In genomic region chr4:124018383-124019317, GRCh38 we compare ENCODE assay signal across 8 cellular contexts.
DNase-seq lines count a peak whose midpoint lies in the region; ATAC-seq and TF ChIP-seq lines count a peak whose summit lies in the region.

No MANE protein-coding gene starts in this region.

- H3K36me3 ChIP-seq in OCI-LY3 (replicated peaks; ENCODE audit: low read depth, low read length) (peaks cover 18% of the 10 kb centered on the region), trophoblast cell (ENCODE audit: control insufficient read depth in 1 of 2, insufficient read depth in 2 of 2, low read length in 2 of 2) (no peaks in the 10 kb centered on the region)

- H3K79me1 ChIP-seq in trophoblast cell (ENCODE audit: low read length), result peaks cover 6% of the 10 kb centered on the region

- no peaks in the 10 kb centered on the region for H4K20me1 ChIP-seq in OCI-LY3 (ENCODE audit: insufficient read depth, low read length)

- H2BK5ac ChIP-seq in trophoblast cell (ENCODE audit: low read depth, low read length, poor library complexity), result no peak overlapping the region

- H3K4me1 ChIP-seq in OCI-LY3 (ENCODE audit: low read length) (peaks cover 28% of the 10 kb centered on the region), trophoblast cell (ENCODE audit: control insufficient read depth in 1 of 2, insufficient read depth in 2 of 2, low read length in 2 of 2) (peaks cover 0 to 2% of the 10 kb centered on the region in 2 experiments)

- H2BK120ac ChIP-seq in trophoblast cell (ENCODE audit: insufficient read depth, low read length, poor library complexity), result no peak overlapping the region

- no peak overlapping the region for H4K91ac ChIP-seq in trophoblast cell (ENCODE audit: low read depth, low read length)

- H3K79me2 ChIP-seq in OCI-LY3 (ENCODE audit: low read length) (no peaks in the 10 kb centered on the region), trophoblast cell (ENCODE audit: control insufficient read depth, insufficient read depth, low read length, poor library complexity) (no peaks in the 10 kb centered on the region)

- H3K9me3 ChIP-seq in OCI-LY3 (ENCODE audit: insufficient read depth, low read length) (peaks cover 9% of the 10 kb centered on the region; the same call in 1 of the 2 replicates), trophoblast cell (ENCODE audit: insufficient read depth, low read depth, low read length) (no peaks in the 10 kb centered on the region)

- no peak for TF ChIP-seq CTCF in OCI-LY3 (IDR thresholded peaks at IDR 0.05; ENCODE audit: low read depth, low read length)

- H3K27me3 ChIP-seq in OCI-LY3 (ENCODE audit: low read depth, low read length), result no peaks in the 10 kb centered on the region
- no peaks in the 10 kb centered on the region for H3K27me3 ChIP-seq in trophoblast cell (ENCODE audit: insufficient read depth, low read length)

- H4K12ac ChIP-seq in trophoblast cell (ENCODE audit: low read depth, low read length), result no peak overlapping the region

- no peak overlapping the region for H4K8ac ChIP-seq in trophoblast cell (ENCODE audit: low read depth, low read length)

- DNase-seq in AG08395 (ENCODE audit: low spot score), result peak; percentile 73
- DNase-seq in fibroblast of gingiva (ENCODE audit: low read depth), result peak; percentile 88
- peak; percentile 79 to 90 for DNase-seq in trophoblast cell
- DNase-seq in NCI-H774 (lab: John Stamatoyannopoulos, UW), result no peak
- DNase-seq in mesenteric fat pad (ENCODE audit: low spot score), result no peak

- H3K27ac ChIP-seq in OCI-LY3 (ENCODE audit: low read length) (peak overlapping the region; percentile 84), trophoblast cell (ENCODE audit: low read depth, low read length) (peak overlapping the region; percentile 74)

- H2AFZ ChIP-seq in OCI-LY3 (ENCODE audit: low read depth, low read length) (peak overlapping the region; percentile 68), trophoblast cell (ENCODE audit: insufficient read depth, low read length, poor library complexity) (no peak overlapping the region)

- 99% methylated on average over 2 of the region's 7 CpGs for WGBS in trophoblast cell (ENCODE audit: extremely low coverage, insufficient coverage, insufficient read length)

- no peak overlapping the region for H3K4ac ChIP-seq in trophoblast cell (ENCODE audit: low read depth, low read length)

- H2BK12ac ChIP-seq in trophoblast cell (ENCODE audit: low read length), result no peak overlapping the region

- no peak overlapping the region for H2AK5ac ChIP-seq in trophoblast cell (ENCODE audit: low read length)

- no peak overlapping the region for H3K23ac ChIP-seq in trophoblast cell (ENCODE audit: low read length)

- peak overlapping the region; percentile 77 for H3K4me2 ChIP-seq in OCI-LY3 (ENCODE audit: low read length)
- no peak overlapping the region for H3K4me2 ChIP-seq in trophoblast cell (ENCODE audit: low read length)

- H3K14ac ChIP-seq in trophoblast cell (ENCODE audit: low read length), result no peak overlapping the region

- H3K9ac ChIP-seq in OCI-LY3 (ENCODE audit: low read length) (peak overlapping the region; percentile 52; the same call in 1 of the 2 replicates), trophoblast cell (ENCODE audit: low read length) (no peak overlapping the region)

- ATAC-seq in GM18517 (IDR thresholded peaks at IDR 0.05; ENCODE audit: unreplicated experiment) (peak; percentile 99), HG02885 (IDR thresholded peaks at IDR 0.05; ENCODE audit: poor library complexity, unreplicated experiment) (peak; percentile 99)

- H3K4me3 ChIP-seq in OCI-LY3 (ENCODE audit: low read length), result peak overlapping the region; percentile 55
- no peak overlapping the region for H3K4me3 ChIP-seq in trophoblast cell (ENCODE audit: low read depth, low read length)

- no peak overlapping the region for H3K18ac ChIP-seq in trophoblast cell (ENCODE audit: low read length)

Comparison
In these comparisons a context has a peak if more than half of its experiments do, and no peak if none do; other contexts are left out.
1. DNase-seq: peak in AG08395 (single experiment), fibroblast of gingiva (single experiment) and trophoblast cell (2 of 2); none in NCI-H774 (single experiment) and mesenteric fat pad (single experiment).